In genomic region chr6:130420911-130421310, GRCh38 we compare ENCODE assay signal across 17 cellular contexts. TPM values are rescaled to one million over a fixed set of nuclear protein-coding genes. Genes with fewer than 3 reads are reported as not detected.
DNase-seq lines count a peak whose midpoint lies in the region; ATAC-seq and TF ChIP-seq lines count a peak whose summit lies in the region.
"Had no signal": no experiment of that assay in that cellular context is flagged by ENCODE, and none has a peak within 500 bp of the region (broad histone marks: within the 10 kb centered on the region; RNA-seq: fewer than 3 reads in every experiment).

No MANE protein-coding gene starts in this region.

- no peak for ATAC-seq in GM23338
- no peak for ATAC-seq in GM19035 (IDR thresholded peaks at IDR 0.05; ENCODE audit: unreplicated experiment)

- H3K4me3 ChIP-seq in GM23338: no peak overlapping the region
- no peak overlapping the region for H3K4me3 ChIP-seq in smooth muscle cell
- H3K4me3 ChIP-seq: GM23248 had no signal

- H3K27me3 ChIP-seq in GM23338 (ENCODE audit: insufficient read depth) (no peaks in the 10 kb centered on the region), smooth muscle cell (ENCODE audit: low read depth) (no peaks in the 10 kb centered on the region)

- H3K79me2 ChIP-seq in GM23338 (replicated peaks; ENCODE audit: insufficient read depth): 0 out of 2 replicates have a peak, but pooled peaks cover 5% of the 10 kb centered on the region
- peaks cover 81% of the 10 kb centered on the region for H3K79me2 ChIP-seq in smooth muscle cell (ENCODE audit: low read depth)

- no peaks in the 10 kb centered on the region for H3K27me3 Mint-ChIP-seq in GM23338 (ENCODE audit: insufficient read depth, low read depth, poor library complexity)
- H3K27me3 Mint-ChIP-seq: B cell had no signal

- H3K9me3 ChIP-seq in smooth muscle cell (replicated peaks; ENCODE audit: low read depth): no peaks in the 10 kb centered on the region

- H3K36me3 Mint-ChIP-seq in GM23338 (ENCODE audit: low read depth): peaks cover 3% of the 10 kb centered on the region; the same call in 1 of the 3 replicates

- no peaks in the 10 kb centered on the region for H3K9me3 Mint-ChIP-seq in GM23338

- H2AFZ ChIP-seq in GM23338 (no peak overlapping the region), smooth muscle cell (ENCODE audit: low read depth) (no peak overlapping the region)
- H2AFZ ChIP-seq: GM23248 had no signal

- no peak overlapping the region for H3K9ac ChIP-seq in smooth muscle cell (ENCODE audit: low read depth)
- H3K9ac ChIP-seq: GM23248 had no signal

- H3F3A ChIP-seq in GM23338 (replicated peaks; ENCODE audit: low read depth): no peaks in the 10 kb centered on the region
- peaks cover 13% of the 10 kb centered on the region for H3F3A ChIP-seq in smooth muscle cell (ENCODE audit: low read depth)

- H4K20me1 ChIP-seq in GM23338 (replicated peaks; ENCODE audit: insufficient read depth) (no peaks in the 10 kb centered on the region; the same call in none of the 2 replicates), smooth muscle cell (ENCODE audit: low read depth) (peaks cover 4% of the 10 kb centered on the region)

- no peak overlapping the region for H3K4me3 Mint-ChIP-seq in GM23338
- H3K4me3 Mint-ChIP-seq: B cell had no signal

- H3K4me1 ChIP-seq in GM23338 (ENCODE audit: insufficient read depth) (peaks cover 20% of the 10 kb centered on the region; the same call in 1 of the 2 replicates), smooth muscle cell (ENCODE audit: low read depth) (peaks cover 22% of the 10 kb centered on the region)

- DNase-seq in GM23338 (ENCODE audit: low spot score) (peak; percentile 7), astrocyte of the hippocampus (ENCODE audit: low read depth, low spot score) (peak; percentile 28), kidney glomerular epithelial cell (lab: John Stamatoyannopoulos, UW) (peak; percentile 14), smooth muscle cell (lab: John Stamatoyannopoulos, UW; ENCODE audit: unreplicated experiment) (no peak), Kasumi-1 (lab: John Stamatoyannopoulos, UW) (no peak), globus pallidus (ENCODE audit: low spot score) (no peak)
- DNase-seq: DMS79 treated with DMSO at 0.1 percent for 48 hours, MV-4-11, NCI-H1417, NCI-H187, NCI-H2107, NCI-H524 had no signal

- TF ChIP-seq CTCF in GM23338 (conservative IDR thresholded peaks at IDR 0.05; ENCODE audit: low read depth in 2 of 2): no peak
- TF ChIP-seq CTCF in smooth muscle cell (IDR thresholded peaks at IDR 0.05; ENCODE audit: borderline replicate concordance, insufficient read depth, poor library complexity, severe bottlenecking): no peak

- H3K36me3 ChIP-seq in GM23338 (ENCODE audit: insufficient read depth) (no peaks in the 10 kb centered on the region), smooth muscle cell (ENCODE audit: low read depth) (no peaks in the 10 kb centered on the region)

- 98% methylated on average over 4 of the region's 4 CpGs for WGBS in smooth muscle cell (ENCODE audit: low lambda C conversion rate)

- peaks cover 31% of the 10 kb centered on the region for H3K4me1 Mint-ChIP-seq in GM23338
- H3K4me1 Mint-ChIP-seq: B cell had no signal

- no peak overlapping the region for H3K4me2 ChIP-seq in GM23338
- no peak overlapping the region for H3K4me2 ChIP-seq in smooth muscle cell

- H3K27ac ChIP-seq in GM23338 (ENCODE audit: low read depth) (no peak overlapping the region), smooth muscle cell (ENCODE audit: low read depth) (peak overlapping the region; percentile 97)
- H3K27ac ChIP-seq: RWPE1 had no signal

- H3K9me2 ChIP-seq in GM23338 (ENCODE audit: insufficient read depth): no peaks in the 10 kb centered on the region

- H3K27ac Mint-ChIP-seq in GM23338: no peak overlapping the region; the same call in 1 of the 2 replicates
- H3K27ac Mint-ChIP-seq: B cell had no signal

TF ChIP-seq in GM23338, 12 proteins besides CTCF, POLR2A, EP300 and RAD21 (continues in another document):
- TF ChIP-seq ZNF462 (CRISPR knock-in tag; IDR thresholded peaks at IDR 0.05): no peak
- TF ChIP-seq, protein P1, sequence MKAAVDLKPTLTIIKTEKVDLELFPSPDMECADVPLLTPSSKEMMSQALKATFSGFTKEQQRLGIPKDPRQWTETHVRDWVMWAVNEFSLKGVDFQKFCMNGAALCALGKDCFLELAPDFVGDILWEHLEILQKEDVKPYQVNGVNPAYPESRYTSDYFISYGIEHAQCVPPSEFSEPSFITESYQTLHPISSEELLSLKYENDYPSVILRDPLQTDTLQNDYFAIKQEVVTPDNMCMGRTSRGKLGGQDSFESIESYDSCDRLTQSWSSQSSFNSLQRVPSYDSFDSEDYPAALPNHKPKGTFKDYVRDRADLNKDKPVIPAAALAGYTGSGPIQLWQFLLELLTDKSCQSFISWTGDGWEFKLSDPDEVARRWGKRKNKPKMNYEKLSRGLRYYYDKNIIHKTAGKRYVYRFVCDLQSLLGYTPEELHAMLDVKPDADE (IDR thresholded peaks at IDR 0.05): no peak
- TF ChIP-seq CREB1 (CRISPR knock-in tag; IDR thresholded peaks at IDR 0.05; ENCODE audit: low read depth): no peak
- TF ChIP-seq NANOG (IDR thresholded peaks at IDR 0.05; ENCODE audit: borderline replicate concordance): no peak

RNA-seq across cellular contexts. Expression of gene TMEM200A, which starts 55.1 kb away (rescaled TPM):
- total RNA-seq in GM23338 (2014; rRNA removed; shearing (Covaris generic)): 22.7 and 24.8 TPM in 2 replicates
- 6.7 and 7.1 TPM in 2 replicates for polyA plus RNA-seq in GM23338 (2016; fragmentation: Nextera tagmentation; extraction: Ambion mirVana)
- 116 and 126 TPM in 2 replicates for total RNA-seq in smooth muscle cell
- 71.0 and 84.7 TPM in 2 replicates for polyA plus RNA-seq in smooth muscle cell
- total RNA-seq: G401 had no signal

Comparison
In these comparisons a context has a peak if more than half of its experiments do, and no peak if none do; other contexts are left out.
1. DNase-seq: peak in GM23338 (single experiment), astrocyte of the hippocampus (single experiment) and kidney glomerular epithelial cell (single experiment); none in smooth muscle cell (single experiment), Kasumi-1 (0 of 2) and globus pallidus (single experiment).